In genomic region chr5:93503598-93504067, GRCh38 we compare ENCODE assay signal across 1 cellular context.
TF ChIP-seq lines count a peak whose summit lies in the region.

No MANE protein-coding gene starts in this region.

TF ChIP-seq in HepG2, 621 proteins besides CTCF, POLR2A, EP300 and RAD21 (continued from another document):
- TF ChIP-seq HNF1A (IDR thresholded peaks at IDR 0.05; ENCODE audit: low read depth) (no peak), HNF1A (CRISPR knock-in tag; IDR thresholded peaks at IDR 0.05; ENCODE audit: borderline replicate concordance) (no peak), HNF4A (CRISPR knock-in tag; IDR thresholded peaks at IDR 0.05) (peak; percentile 41)
